13 cellular contexts compared by ENCODE assay signal in genomic region chr5:147743686-147744332, GRCh38. TPM values are rescaled to one million over a fixed set of nuclear protein-coding genes. Genes with fewer than 3 reads are reported as not detected.
DNase-seq lines count a peak whose midpoint lies in the region; ATAC-seq and TF ChIP-seq lines count a peak whose summit lies in the region.
"Had no signal": no experiment of that assay in that cellular context is flagged by ENCODE, and none has a peak within 500 bp of the region (broad histone marks: within the 10 kb centered on the region; RNA-seq: fewer than 3 reads in every experiment).

No MANE protein-coding gene starts in this region.

- intact Hi-C loops in cardiac septum (cut with DNase I), result no loop called here

- peaks cover 19% of the 10 kb centered on the region for H3K4me1 ChIP-seq in cardiac muscle cell (ENCODE audit: low read depth)
- H3K4me1 ChIP-seq: HAP-1 had no signal

- no peak overlapping the region for H3K4me3 ChIP-seq in cardiac muscle cell
- H3K4me3 ChIP-seq: HAP-1 had no signal

- DNase-seq in cardiac muscle cell (ENCODE audit: low read depth in 1 of 2, low spot score in 1 of 2) (peak; percentile 22 to 84), cardiac septum (ENCODE audit: low spot score) (no peak), NCI-H2227 (lab: John Stamatoyannopoulos, UW; ENCODE audit: unreplicated experiment) (peak; percentile 86), astrocyte of the hippocampus (ENCODE audit: low read depth, low spot score) (peak; percentile 67), superior temporal gyrus (ENCODE audit: extremely low spot score) (peak; percentile 48), GM10248 (ENCODE audit: extremely low spot score) (no peak)
- DNase-seq: activated B cell treated with CpG ODN at 0.5 μM for 24 hours; activated T-cell treated with anti-CD3 and anti-CD28 coated beads, Interleukin-2, amount 50 U/mL, for 4 hours; amniotic stem cell; foreskin fibroblast had no signal

- no peaks in the 10 kb centered on the region for H3K36me3 ChIP-seq in cardiac muscle cell
- H3K36me3 ChIP-seq: HAP-1 had no signal

- CTCF ChIA-PET in GM10248 (lab: Yijun Ruan, JAX), result interaction anchor here (1.7 kb wide), 1 partner anchor 11 kb away, joined by 4 read pairs; no protein-coding TSS in a partner anchor

- POLR2A ChIA-PET in GM10248 (lab: Yijun Ruan, JAX), result no interaction called here

- no peaks in the 10 kb centered on the region for H3K27me3 ChIP-seq in cardiac muscle cell

- ATAC-seq in HG02870 (IDR thresholded peaks at IDR 0.05; ENCODE audit: unreplicated experiment), result no peak
- ATAC-seq in HG03159 (IDR thresholded peaks at IDR 0.05; ENCODE audit: unreplicated experiment), result no peak
- ATAC-seq: activated T-cell treated with anti-CD3 and anti-CD28 coated beads, Interleukin-2, amount 50 U/mL, for 4 hours had no signal

- peak overlapping the region; percentile 59 for H3K27ac ChIP-seq in cardiac muscle cell

- TF ChIP-seq CTCF in cardiac muscle cell (IDR thresholded peaks at IDR 0.05; ENCODE audit: low read depth, low read length) (no peak), GM10248 (IDR thresholded peaks at IDR 0.05; ENCODE audit: control extremely low read depth, extremely low read depth, low read depth, missing control alignments) (no peak)

- H3K9me3 ChIP-seq in cardiac muscle cell (ENCODE audit: low read depth), result no peaks in the 10 kb centered on the region
- H3K9me3 ChIP-seq: HAP-1 had no signal

RNA-seq across cellular contexts. Expression of gene JAKMIP2, which starts 38.7 kb away (rescaled TPM):
- 15.9 and 19.6 TPM in 2 replicates for total RNA-seq in cardiac muscle cell
- 14.5 and 20.0 TPM in 2 replicates for polyA plus RNA-seq in cardiac muscle cell
- total RNA-seq in cardiac septum, result 0.11 TPM

Comparison
In these comparisons a context has a peak if more than half of its experiments do, and no peak if none do; other contexts are left out.
1. DNase-seq: peak in cardiac muscle cell (2 of 2), NCI-H2227 (single experiment), astrocyte of the hippocampus (single experiment) and superior temporal gyrus (single experiment); none in cardiac septum (single experiment) and GM10248 (single experiment).
2. RNA of gene JAKMIP2, which starts 38.7 kb away (total RNA-seq): 15.9 to 19.6 TPM in cardiac muscle cell; 0.11 TPM in cardiac septum (single experiment); every median in the first group is over 10 times any median in the second.